In the genomic region with DNA sequence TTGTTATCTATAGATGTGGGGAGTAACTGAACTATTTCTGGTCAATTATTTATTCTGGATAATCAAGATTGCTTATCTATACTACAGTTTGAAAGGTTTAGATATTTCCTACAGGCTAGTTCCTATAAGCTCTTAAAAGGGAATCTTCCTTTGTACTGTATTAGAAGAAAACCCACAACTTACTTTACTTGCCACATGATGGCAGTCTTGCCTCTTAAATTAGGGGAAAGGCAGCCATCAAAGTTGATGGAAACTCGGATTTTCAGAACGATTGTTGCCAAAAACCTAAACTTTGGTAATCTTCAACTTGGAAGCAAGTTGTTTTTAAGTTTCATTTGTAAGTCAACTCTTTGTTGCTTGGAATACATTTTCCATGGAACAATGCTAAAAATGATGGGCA, we compare ENCODE assay signal across 8 cellular contexts.
A peak's percentile ranks its signal among the peaks of the same experiment; 100 is the strongest.
DNase-seq lines count a peak whose midpoint lies in the region; ATAC-seq, FAIRE-seq and TF ChIP-seq lines count a peak whose summit lies in the region.
"Not testable (repeated sequence)": the region's sequence is repeated elsewhere in the genome, so short reads cannot be mapped to it uniquely, and the experiment has no call there.

No MANE protein-coding gene starts in this region.

- H3K4me3 Mint-ChIP-seq in osteocyte (ENCODE audit: unreplicated experiment): not testable (repeated sequence)

- TF ChIP-seq POLR2A in GM12892 (IDR thresholded peaks at IDR 0.05; ENCODE audit: low read depth, low read length): not testable (repeated sequence)

- H3K27me3 Mint-ChIP-seq in osteocyte (ENCODE audit: unreplicated experiment): not testable (repeated sequence)

- ATAC-seq in HG03095 (IDR thresholded peaks at IDR 0.05; ENCODE audit: unreplicated experiment): peak; percentile 72

- DNase-seq in GM12892 (ENCODE audit: insufficient read length); hepatocyte (ENCODE audit: low spot score); osteocyte (ENCODE audit: extremely low spot score, unreplicated experiment): not testable (repeated sequence)
- DNase-seq in NCI-H2227 treated with DMSO at 0.1 percent for 48 hours (lab: John Stamatoyannopoulos, UW) (peak; percentile 4), choroid plexus epithelial cell (ENCODE audit: low read depth) (peak; percentile 51)

- not testable (repeated sequence) for H3K79me2 ChIP-seq in hepatocyte

- not testable (repeated sequence) for H3K27ac ChIP-seq in 22Rv1, VCaP, hepatocyte

- H3K27ac Mint-ChIP-seq in osteocyte (ENCODE audit: unreplicated experiment): not testable (repeated sequence)

- H2AFZ ChIP-seq in hepatocyte: peak overlapping the region; percentile 18

- not testable (repeated sequence) for H3K27me3 ChIP-seq in hepatocyte

- 8% methylated on average over 2 of the region's 2 CpGs for WGBS in hepatocyte (ENCODE audit: low lambda C conversion rate, missing lambda C conversion rate)

- H3K4me1 ChIP-seq in hepatocyte (ENCODE audit: insufficient read depth): not testable (repeated sequence)

- H3K4me2 ChIP-seq in hepatocyte: not testable (repeated sequence)

- not testable (repeated sequence) for H3K9me2 ChIP-seq in hepatocyte (replicated peaks; ENCODE audit: insufficient read depth)

- FAIRE-seq in GM12892 (lab: Jason Lieb, UNC): peak; percentile 97

- not testable (repeated sequence) for H3K4me3 ChIP-seq in choroid plexus epithelial cell (ENCODE audit: low read depth, low read length); hepatocyte

- peaks cover 14% of the 10 kb centered on the region for H3K36me3 Mint-ChIP-seq in osteocyte (ENCODE audit: unreplicated experiment)

- H3K36me3 ChIP-seq in hepatocyte (replicated peaks; ENCODE audit: insufficient read depth, low read depth): not testable (repeated sequence)

- not testable (repeated sequence) for H3K9me3 ChIP-seq in hepatocyte (ENCODE audit: low read depth)

- not testable (repeated sequence) for H3K4me1 Mint-ChIP-seq in osteocyte (ENCODE audit: unreplicated experiment)

- peak; percentile 58 for TF ChIP-seq CTCF in 22Rv1 (IDR thresholded peaks at IDR 0.05)
- TF ChIP-seq CTCF in VCaP (conservative IDR thresholded peaks at IDR 0.05): peak; percentile 61
- TF ChIP-seq CTCF in choroid plexus epithelial cell (conservative IDR thresholded peaks at IDR 0.05; ENCODE audit: low read depth, low read length): peak; percentile 37
- peak; percentile 59 for TF ChIP-seq CTCF in hepatocyte (IDR thresholded peaks at IDR 0.05; ENCODE audit: poor library complexity)
- TF ChIP-seq CTCF in osteocyte (IDR thresholded peaks at IDR 0.05): peak; percentile 63

- H4K20me1 ChIP-seq in hepatocyte (ENCODE audit: insufficient read depth, poor library complexity, severe bottlenecking): not testable (repeated sequence)

- not testable (repeated sequence) for H3K9me3 Mint-ChIP-seq in osteocyte (ENCODE audit: unreplicated experiment)
